ENCODE assay signal across 22 cellular contexts in the genomic region with DNA sequence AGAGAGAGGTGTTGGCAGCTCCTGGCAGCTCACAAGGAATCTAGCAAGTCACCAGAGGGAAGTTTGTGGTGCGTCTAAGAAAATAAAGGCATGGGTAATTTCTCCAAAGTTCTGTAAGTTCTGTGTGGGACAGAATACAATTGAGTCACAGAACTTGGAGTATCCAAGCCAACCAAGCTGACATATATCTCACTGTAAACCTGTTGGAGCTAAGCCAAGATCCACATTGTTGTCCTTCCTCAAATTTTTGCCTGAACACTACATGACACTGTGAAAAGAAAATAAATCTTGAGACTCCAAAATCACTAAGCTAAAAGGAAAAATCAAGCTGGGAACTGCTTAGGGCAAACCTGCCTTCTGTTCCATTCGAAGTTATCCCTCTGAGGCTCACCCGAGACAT.
DNase-seq lines count a peak whose midpoint lies in the region; FAIRE-seq and TF ChIP-seq lines count a peak whose summit lies in the region.
"Had no signal": no experiment of that assay in that cellular context is flagged by ENCODE, and none has a peak within 500 bp of the region (broad histone marks: within the 10 kb centered on the region; RNA-seq: fewer than 3 reads in every experiment).

No MANE protein-coding gene starts in this region.

- no peak overlapping the region for H3K27ac ChIP-seq in astrocyte (ENCODE audit: low read depth, low read length)
- H3K27ac ChIP-seq in endodermal cell (ENCODE audit: low read depth, low read length) = no peak overlapping the region
- no peak overlapping the region for H3K27ac ChIP-seq in mesendoderm (ENCODE audit: low read depth, low read length)

- H3K23ac ChIP-seq in mesendoderm (ENCODE audit: low read length) = no peak overlapping the region

- H4K5ac ChIP-seq in mesendoderm (ENCODE audit: low read length) = no peak overlapping the region

- H3K18ac ChIP-seq in mesendoderm (ENCODE audit: low read length) = peak overlapping the region; percentile 97

- H2AK5ac ChIP-seq in mesendoderm (ENCODE audit: low read length) = no peak overlapping the region

- H3K4me2 ChIP-seq in astrocyte (ENCODE audit: low read length) (no peak overlapping the region), mesendoderm (ENCODE audit: low read length) (no peak overlapping the region)

- no peak overlapping the region for H2BK15ac ChIP-seq in mesendoderm (replicated peaks; ENCODE audit: low read depth)

- no peaks in the 10 kb centered on the region for H3K36me3 Mint-ChIP-seq in astrocyte (ENCODE audit: low read depth, unreplicated experiment)
- H3K36me3 Mint-ChIP-seq in endodermal cell (ENCODE audit: low read depth) = no peaks in the 10 kb centered on the region
- H3K36me3 Mint-ChIP-seq: CD14-positive monocyte; CD8-positive, alpha-beta T cell had no signal

- FAIRE-seq in astrocyte (lab: Jason Lieb, UNC) = no peak
- FAIRE-seq: A204.1, D721Med, GM12892, GM19239, HepG2, HTR-8/SVneo had no signal

- H2AFZ ChIP-seq in astrocyte (ENCODE audit: low read depth, low read length) = no peak overlapping the region

- no peak overlapping the region for H3K9ac ChIP-seq in astrocyte (ENCODE audit: low read length)
- H3K9ac ChIP-seq in endodermal cell (ENCODE audit: extremely low read depth, low read length, poor library complexity, severe bottlenecking) = no peak overlapping the region
- H3K9ac ChIP-seq in mesendoderm (ENCODE audit: low read length) = no peak overlapping the region

- WGBS in endodermal cell (ENCODE audit: insufficient coverage in 1 of 2, insufficient read length in 1 of 2), 2 experiments = 85 to 92% methylated on average over 2 to 3 of the region's 3 CpGs
- no CpG with 5 or more reads among the region's 3 CpGs for WGBS in mesendoderm (ENCODE audit: extremely low coverage, insufficient coverage, low lambda C conversion rate)

- H3K4me1 Mint-ChIP-seq in astrocyte (ENCODE audit: low read depth, unreplicated experiment) (peaks cover 5% of the 10 kb centered on the region), endodermal cell (peaks cover 10% of the 10 kb centered on the region)
- H3K4me1 Mint-ChIP-seq: CD14-positive monocyte had no signal

- H3K4me3 ChIP-seq in astrocyte (ENCODE audit: insufficient read depth, low read depth, low read length) = no peak overlapping the region
- H3K4me3 ChIP-seq in endodermal cell (ENCODE audit: low read length) = peak overlapping the region; percentile 59
- H3K4me3 ChIP-seq in mesendoderm (ENCODE audit: low read length) = no peak overlapping the region

- DNase-seq in EH (ENCODE audit: low read depth) (peak; percentile 4), astrocyte (ENCODE audit: low read depth) (peak; percentile 9), endodermal cell (no peak), mesendoderm (no peak), glomerular visceral epithelial cell (ENCODE audit: extremely low spot score) (no peak), cerebellum (ENCODE audit: low spot score) (no peak), AG08395 (ENCODE audit: low spot score) (no peak)
- DNase-seq: BE2C; CD8-positive, alpha-beta T cell; COR-L47; DMS153; DMS79 treated with DMSO at 0.1 percent for 48 hours; GDM1; GOT3; H9 had no signal

- H2BK5ac ChIP-seq in mesendoderm (ENCODE audit: low read length) = peak overlapping the region; percentile 25

- H3K4me3 Mint-ChIP-seq in astrocyte (ENCODE audit: unreplicated experiment) (no peak overlapping the region), endodermal cell (no peak overlapping the region)
- H3K4me3 Mint-ChIP-seq: CD14-positive monocyte; CD8-positive, alpha-beta T cell; H9 had no signal

- H3K79me1 ChIP-seq in mesendoderm (ENCODE audit: low read length) = no peaks in the 10 kb centered on the region

- H3K9me3 Mint-ChIP-seq in astrocyte (ENCODE audit: unreplicated experiment) (no peaks in the 10 kb centered on the region), endodermal cell (peaks cover 11% of the 10 kb centered on the region)
- H3K9me3 Mint-ChIP-seq: H9 had no signal

- H3K27me3 Mint-ChIP-seq in astrocyte (ENCODE audit: low read depth, unreplicated experiment) (no peaks in the 10 kb centered on the region), endodermal cell (ENCODE audit: insufficient read depth) (no peaks in the 10 kb centered on the region)

- no peak for TF ChIP-seq CTCF in astrocyte (IDR thresholded peaks at IDR 0.05; ENCODE audit: insufficient read depth, low read depth, low read length)
- no peak for TF ChIP-seq CTCF in endodermal cell (conservative IDR thresholded peaks at IDR 0.05)

- H3K79me2 ChIP-seq in astrocyte (ENCODE audit: insufficient read depth, low read length) (no peaks in the 10 kb centered on the region), mesendoderm (ENCODE audit: control insufficient read depth, insufficient read depth, low read length) (no peaks in the 10 kb centered on the region)

- H3K4me1 ChIP-seq in astrocyte (ENCODE audit: insufficient read depth, low read length) (no peaks in the 10 kb centered on the region), endodermal cell (ENCODE audit: control insufficient read depth, insufficient read depth, low read length) (peaks cover 3% of the 10 kb centered on the region), mesendoderm (ENCODE audit: control insufficient read depth, low read depth, low read length) (peaks cover 11% of the 10 kb centered on the region)
- H3K4me1 ChIP-seq: BE2C had no signal

- H3K56ac ChIP-seq in mesendoderm (ENCODE audit: low read length) = peak overlapping the region; percentile 44

- H3K4ac ChIP-seq in mesendoderm (ENCODE audit: low read depth, low read length) = peak overlapping the region; percentile 65

- H2BK120ac ChIP-seq in mesendoderm (ENCODE audit: low read depth, low read length) = peak overlapping the region; percentile 94

- peak overlapping the region; percentile 76 for H4K8ac ChIP-seq in mesendoderm (ENCODE audit: low read depth, low read length)

- no peak overlapping the region for H3K27ac Mint-ChIP-seq in astrocyte (ENCODE audit: unreplicated experiment)
- H3K27ac Mint-ChIP-seq in endodermal cell = no peak overlapping the region
- H3K27ac Mint-ChIP-seq: CD14-positive monocyte; CD8-positive, alpha-beta T cell had no signal

- H3K9me3 ChIP-seq in astrocyte (ENCODE audit: insufficient read depth, low read depth, low read length) = no peaks in the 10 kb centered on the region
- peaks cover 20% of the 10 kb centered on the region for H3K9me3 ChIP-seq in endodermal cell (ENCODE audit: control insufficient read depth, low read length)
- H3K9me3 ChIP-seq: BE2C had no signal

- no peaks in the 10 kb centered on the region for H3K27me3 ChIP-seq in astrocyte (ENCODE audit: insufficient read depth, low read length)
- H3K27me3 ChIP-seq in endodermal cell (ENCODE audit: control insufficient read depth, insufficient read depth, low read length, poor library complexity, severe bottlenecking) = no peaks in the 10 kb centered on the region
- H3K27me3 ChIP-seq in mesendoderm (ENCODE audit: insufficient read depth, low read length, poor library complexity) = no peaks in the 10 kb centered on the region
- H3K27me3 ChIP-seq: BE2C had no signal

- H4K20me1 ChIP-seq in astrocyte (ENCODE audit: insufficient read depth, low read length) = no peaks in the 10 kb centered on the region

- no peaks in the 10 kb centered on the region for H3K36me3 ChIP-seq in astrocyte (ENCODE audit: insufficient read depth, low read length)
- no peaks in the 10 kb centered on the region for H3K36me3 ChIP-seq in endodermal cell (ENCODE audit: control insufficient read depth, insufficient read depth, low read length)
- no peaks in the 10 kb centered on the region for H3K36me3 ChIP-seq in mesendoderm (ENCODE audit: control insufficient read depth, insufficient read depth, low read length)
- H3K36me3 ChIP-seq: BE2C had no signal

Comparison
In these comparisons a context has a peak if more than half of its experiments do, and no peak if none do; other contexts are left out.
1. DNase-seq: peak in EH (single experiment) and astrocyte (single experiment); none in endodermal cell (single experiment), mesendoderm (single experiment), glomerular visceral epithelial cell (single experiment), cerebellum (single experiment) and AG08395 (single experiment).